ENCODE assay signal across 2 cellular contexts in genomic region chr3:187130346-187131066, GRCh38.
TF ChIP-seq lines count a peak whose summit lies in the region.

No MANE protein-coding gene starts in this region.

TF ChIP-seq in HEK293, 187 proteins besides CTCF, POLR2A, EP300 and RAD21 (continued from another document):
- TF ChIP-seq ZBTB48 (tag by site-specific recombination; IDR thresholded peaks at IDR 0.05), result no peak
- no peak for TF ChIP-seq ELK4 (IDR thresholded peaks at IDR 0.05; ENCODE audit: borderline replicate concordance, low read depth, low read length)
- TF ChIP-seq ZNF626 (tag by site-specific recombination; IDR thresholded peaks at IDR 0.05), result no peak
- no peak for TF ChIP-seq HOXA7 (CRISPR knock-in tag; IDR thresholded peaks at IDR 0.05; ENCODE audit: borderline replicate concordance)
- TF ChIP-seq ZNF169 (tag by site-specific recombination; IDR thresholded peaks at IDR 0.05), result no peak
- no peak for TF ChIP-seq ZNF18 (tag by site-specific recombination; IDR thresholded peaks at IDR 0.05)
- no peak for TF ChIP-seq ZNF629 (tag by site-specific recombination; IDR thresholded peaks at IDR 0.05)
- TF ChIP-seq HIC1 (tag by site-specific recombination; IDR thresholded peaks at IDR 0.05), result no peak
- TF ChIP-seq ATF2 (tag by site-specific recombination; IDR thresholded peaks at IDR 0.05; ENCODE audit: low read depth), result no peak
- TF ChIP-seq PRDM1 (tag by site-specific recombination; IDR thresholded peaks at IDR 0.05), result peak; percentile 62
- no peak for TF ChIP-seq GLIS1 (tag by site-specific recombination; IDR thresholded peaks at IDR 0.05)
- peak; percentile 69; the same call in 1 of the 2 replicates for TF ChIP-seq ZNF677 (tag by site-specific recombination; IDR thresholded peaks at IDR 0.05)
TF ChIP-seq in HEK293: peak in this region for 2.

TF ChIP-seq in GM12878, 131 proteins besides CTCF, POLR2A, EP300 and RAD21 (continued from another document):
- TF ChIP-seq FOXM1 (IDR thresholded peaks at IDR 0.05; ENCODE audit: low read depth, low read length), result 0 out of 2 replicates have a peak, but pooled peaks have one; percentile 28
- 0 out of 2 replicates have a peak, but pooled peaks have one; percentile 37 for TF ChIP-seq NFIC (IDR thresholded peaks at IDR 0.05; ENCODE audit: low read depth, low read length)
- 0 out of 2 replicates have a peak, but pooled peaks have one; percentile 60 for TF ChIP-seq CBX5 (IDR thresholded peaks at IDR 0.05; ENCODE audit: low read depth)
- TF ChIP-seq, protein P1, sequence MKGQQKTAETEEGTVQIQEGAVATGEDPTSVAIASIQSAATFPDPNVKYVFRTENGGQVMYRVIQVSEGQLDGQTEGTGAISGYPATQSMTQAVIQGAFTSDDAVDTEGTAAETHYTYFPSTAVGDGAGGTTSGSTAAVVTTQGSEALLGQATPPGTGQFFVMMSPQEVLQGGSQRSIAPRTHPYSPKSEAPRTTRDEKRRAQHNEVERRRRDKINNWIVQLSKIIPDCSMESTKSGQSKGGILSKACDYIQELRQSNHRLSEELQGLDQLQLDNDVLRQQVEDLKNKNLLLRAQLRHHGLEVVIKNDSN (IDR thresholded peaks at IDR 0.05; ENCODE audit: borderline replicate concordance, extremely low read length, insufficient read depth, low read depth, low read length), result peak; percentile 28
- no peak for TF ChIP-seq SREBF2 (IDR thresholded peaks at IDR 0.05; ENCODE audit: low read length)
TF ChIP-seq in GM12878: peak in this region for 16.
